ENCODE assay signal across 11 cellular contexts in the genomic region with DNA sequence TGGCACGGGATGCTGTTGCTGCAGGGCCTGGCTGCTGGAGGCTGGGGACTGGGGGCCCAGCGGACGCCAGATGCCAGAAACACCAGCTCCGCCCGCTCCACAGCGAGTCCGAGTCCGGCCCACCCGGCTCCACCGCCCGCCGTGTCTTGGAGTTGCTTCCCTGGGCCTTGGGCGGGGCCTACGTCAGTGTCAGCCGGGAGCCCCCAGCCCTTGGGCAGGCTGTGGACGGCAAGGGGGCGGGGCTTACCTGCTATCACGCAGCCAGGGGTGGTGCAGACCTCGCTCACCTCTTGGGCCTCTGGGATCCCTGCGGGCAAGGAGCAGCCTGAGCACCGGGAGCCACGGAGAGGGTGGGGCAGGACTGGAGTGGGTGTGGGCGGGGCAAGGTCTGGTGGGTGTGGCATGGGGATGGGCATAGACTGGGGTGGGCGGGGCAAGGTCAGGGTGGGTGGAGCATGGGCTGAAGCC. TPM values are rescaled to one million over a fixed set of nuclear protein-coding genes. Genes with fewer than 3 reads are reported as not detected.
DNase-seq lines count a peak whose midpoint lies in the region; TF ChIP-seq lines count a peak whose summit lies in the region.
"Had no signal": no experiment of that assay in that cellular context is flagged by ENCODE, and none has a peak within 500 bp of the region (broad histone marks: within the 10 kb centered on the region; RNA-seq: fewer than 3 reads in every experiment).

No MANE protein-coding gene starts in this region.

- TF ChIP-seq CTCF in WERI-Rb-1 (IDR thresholded peaks at IDR 0.05; ENCODE audit: low read depth, low read length), result no peak
- TF ChIP-seq CTCF in transverse colon (IDR thresholded peaks at IDR 0.05), result no peak

- TF ChIP-seq POLR2A in transverse colon (IDR thresholded peaks at IDR 0.05), result no peak

- in situ Hi-C loops in transverse colon (cut with MboI; ENCODE audit: low pct_ligation_motif_present in 1 of 4, low pct_unique_long_range_greater_than_20kb in 1 of 4, low sequenced_read_pairs in 3 of 4), result no loop called here

- no peaks in the 10 kb centered on the region for H3K4me1 Mint-ChIP-seq in activated CD4-positive, alpha-beta T cell treated with anti-CD3 and anti-CD28 coated beads, Interleukin-2, amount 10 ng/mL, durations not matched to agents 24 days and 14 days
- H3K4me1 Mint-ChIP-seq: natural killer cell had no signal

- no peak for TF ChIP-seq EP300 in transverse colon (IDR thresholded peaks at IDR 0.05; ENCODE audit: low read depth)

- intact Hi-C loops in transverse colon (cut with DNase I; ENCODE audit: low total_unique reads), result no loop called here
- intact Hi-C loops in activated CD4-positive, alpha-beta T cell treated with anti-CD3 and anti-CD28 coated beads, Interleukin-2, amount 10 ng/mL, durations not matched to agents 24 days and 14 days (cut with micrococcal nuclease), result no loop called here

- no peak overlapping the region for H3K4me3 Mint-ChIP-seq in activated CD4-positive, alpha-beta T cell treated with anti-CD3 and anti-CD28 coated beads, Interleukin-2, amount 10 ng/mL, durations not matched to agents 24 days and 14 days
- H3K4me3 Mint-ChIP-seq: natural killer cell had no signal

- peaks cover 13% of the 10 kb centered on the region for H3K9me3 Mint-ChIP-seq in activated CD4-positive, alpha-beta T cell treated with anti-CD3 and anti-CD28 coated beads, Interleukin-2, amount 10 ng/mL, durations not matched to agents 24 days and 14 days

- H3K9me3 ChIP-seq in WERI-Rb-1 (ENCODE audit: severe bottlenecking) (peaks cover 19% of the 10 kb centered on the region), iPS-18a (ENCODE audit: control insufficient read depth, low read depth, low read length) (peaks cover 3% of the 10 kb centered on the region), transverse colon (peaks cover 3 to 4% of the 10 kb centered on the region in 2 donors)

- H3K4me1 ChIP-seq in iPS-18a (ENCODE audit: control insufficient read depth, low read depth, low read length) (no peaks in the 10 kb centered on the region), transverse colon (peaks cover 0 to 8% (median 2%) of the 10 kb centered on the region in 4 donors)

- H3K4me3 ChIP-seq in WERI-Rb-1 (ENCODE audit: low read depth, low read length) (no peak overlapping the region), iPS-18a (ENCODE audit: low read length) (peak overlapping the region; percentile 26), transverse colon (peak overlapping the region in 2 of 4 donors; percentile 12 to 16)

- H3K27ac ChIP-seq in WERI-Rb-1, result no peak overlapping the region
- no peak overlapping the region for H3K27ac ChIP-seq in iPS-18a (ENCODE audit: low read length)
- no peak overlapping the region for H3K27ac ChIP-seq in transverse colon

- no peaks in the 10 kb centered on the region for H3K36me3 Mint-ChIP-seq in activated CD4-positive, alpha-beta T cell treated with anti-CD3 and anti-CD28 coated beads, Interleukin-2, amount 10 ng/mL, durations not matched to agents 24 days and 14 days (ENCODE audit: low read depth)

- H3K9ac ChIP-seq in iPS-18a (ENCODE audit: low read length), result no peak overlapping the region

- no peak overlapping the region for H3K27ac Mint-ChIP-seq in activated CD4-positive, alpha-beta T cell treated with anti-CD3 and anti-CD28 coated beads, Interleukin-2, amount 10 ng/mL, durations not matched to agents 24 days and 14 days
- H3K27ac Mint-ChIP-seq: natural killer cell had no signal

- 21% methylated on average over 17 of the region's 24 CpGs; no CpG with 5 or more reads in 1 of the 2 donors for WGBS in transverse colon (ENCODE audit: low coverage in 1 of 2), 2 donors

- peak in 2 of 3 donors; percentile 27 to 35 for DNase-seq in stimulated activated CD4-positive, alpha-beta T cell treated with anti-CD3 and anti-CD28 coated beads, Interleukin-12 subunit alpha, Interleukin-12 subunit beta, amount 100 ng/mL, for 48 hours (ENCODE audit: low read depth in 2 of 3, low spot score in 1 of 3)
- DNase-seq in stimulated activated CD4-positive, alpha-beta T cell treated with anti-CD3 and anti-CD28 coated beads, Interleukin-12 subunit alpha, Interleukin-12 subunit beta, amount 100 ng/mL, for 4 hours, result no peak
- DNase-seq in WERI-Rb-1 (peak; percentile 44), transverse colon (peak; percentile 77), NCI-H2171 (lab: John Stamatoyannopoulos, UW) (no peak), hippocampal formation (lab: John Stamatoyannopoulos, UW) (no peak)
- no peak for DNase-seq in activated CD4-positive, alpha-beta T cell treated with anti-CD3 and anti-CD28 coated beads, Interleukin-2, amount 10 ng/mL, durations not matched to agents 24 days and 14 days
- DNase-seq: amniotic stem cell, natural killer cell, NCI-H1436 treated with DMSO at 0.1 percent for 48 hours had no signal

- H3K27me3 Mint-ChIP-seq in activated CD4-positive, alpha-beta T cell treated with anti-CD3 and anti-CD28 coated beads, Interleukin-2, amount 10 ng/mL, durations not matched to agents 24 days and 14 days, result no peaks in the 10 kb centered on the region

- H3K27me3 ChIP-seq in WERI-Rb-1 (ENCODE audit: insufficient read depth, low read depth, severe bottlenecking) (peaks cover 60% of the 10 kb centered on the region), iPS-18a (ENCODE audit: control insufficient read depth, insufficient read depth, low read length) (no peaks in the 10 kb centered on the region), transverse colon (no peaks in the 10 kb centered on the region)

- H3K36me3 ChIP-seq in WERI-Rb-1 (no peaks in the 10 kb centered on the region), iPS-18a (ENCODE audit: control insufficient read depth, low read depth, low read length) (no peaks in the 10 kb centered on the region), transverse colon (no peaks in the 10 kb centered on the region)

RNA-seq across cellular contexts. Expression of a gene that starts 21.7 kb away (rescaled TPM):
- total RNA-seq in transverse colon, result 10 to 100 TPM in 3 of 4 donors, not detected in 1; 10.5 to 16.7 (median 12.4) TPM
- total RNA-seq in activated CD4-positive, alpha-beta T cell treated with anti-CD3 and anti-CD28 coated beads, Interleukin-2, amount 10 ng/mL, durations not matched to agents 24 days and 14 days, result 0.54 and 0.83 TPM in 2 replicates

RNA-seq across cellular contexts. Expression of a gene that starts 24.5 kb away (rescaled TPM):
- total RNA-seq in transverse colon, result 100 to 1,000 TPM in 1 of 4 donors, 10 to 100 TPM in 3; 33.7 to 101 (median 50.1) TPM
- total RNA-seq in activated CD4-positive, alpha-beta T cell treated with anti-CD3 and anti-CD28 coated beads, Interleukin-2, amount 10 ng/mL, durations not matched to agents 24 days and 14 days, result 42.3 and 43.5 TPM in 2 replicates

RNA-seq across cellular contexts. Expression of a gene that starts 54.9 kb away (rescaled TPM):
- total RNA-seq in transverse colon, result 100 to 1,000 TPM; 178 to 758 (median 278) TPM
- total RNA-seq in activated CD4-positive, alpha-beta T cell treated with anti-CD3 and anti-CD28 coated beads, Interleukin-2, amount 10 ng/mL, durations not matched to agents 24 days and 14 days, result 207 and 209 TPM in 2 replicates

Comparison
In these comparisons a context has a peak if more than half of its experiments do, and no peak if none do; other contexts are left out.
1. DNase-seq: peak in stimulated activated CD4-positive, alpha-beta T cell treated with anti-CD3 and anti-CD28 coated beads, Interleukin-12 subunit alpha, Interleukin-12 subunit beta, amount 100 ng/mL, for 48 hours (2 of 3), WERI-Rb-1 (single experiment) and transverse colon (single experiment); none in stimulated activated CD4-positive, alpha-beta T cell treated with anti-CD3 and anti-CD28 coated beads, Interleukin-12 subunit alpha, Interleukin-12 subunit beta, amount 100 ng/mL, for 4 hours (single experiment), NCI-H2171 (single experiment), activated CD4-positive, alpha-beta T cell treated with anti-CD3 and anti-CD28 coated beads, Interleukin-2, amount 10 ng/mL, durations not matched to agents 24 days and 14 days (single experiment) and hippocampal formation (0 of 2).